20 cellular contexts compared by ENCODE assay signal in the genomic region with DNA sequence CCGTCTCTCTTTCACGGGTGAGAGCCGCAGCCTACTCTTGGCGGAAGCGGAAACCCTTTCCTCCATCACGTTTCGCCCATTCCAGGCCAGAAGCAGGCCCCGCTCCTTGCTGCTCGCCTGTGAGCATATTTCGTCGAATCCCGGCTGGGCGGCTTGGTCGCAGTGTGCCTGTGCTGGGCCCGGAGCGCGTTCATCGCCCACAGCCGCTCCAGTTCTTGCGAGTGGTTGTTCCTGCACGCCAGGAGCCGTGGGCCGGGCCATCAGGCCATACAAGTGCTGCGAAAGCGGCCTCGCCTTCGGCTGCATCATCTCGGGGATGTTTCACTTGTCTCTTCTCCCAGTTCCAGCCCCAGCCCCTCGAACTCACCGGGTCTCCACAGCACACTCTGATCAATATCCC.
"Had no signal": no experiment of that assay in that cellular context is flagged by ENCODE, and none has a peak within 500 bp of the region (broad histone marks: within the 10 kb centered on the region; RNA-seq: fewer than 3 reads in every experiment).

No MANE protein-coding gene starts in this region.

- H3K27me3 Mint-ChIP-seq: dendritic cell treated with granulocyte-macrophage colony-stimulating factor and Interleukin-4, amounts not matched to agents 40 ng/mL and 50 ng/mL, for 4 days had no signal

- H3K27me3 ChIP-seq: colonic mucosa, dorsolateral prefrontal cortex, esophagus muscularis mucosa, foreskin keratinocyte, gastroesophageal sphincter, heart left ventricle, hepatocyte, left lung had no signal

- H3K27ac Mint-ChIP-seq: dendritic cell treated with granulocyte-macrophage colony-stimulating factor and Interleukin-4, amounts not matched to agents 40 ng/mL and 50 ng/mL, for 4 days; naive thymus-derived CD4-positive, alpha-beta T cell had no signal

- H3K36me3 Mint-ChIP-seq: naive thymus-derived CD4-positive, alpha-beta T cell had no signal

- H3K4me3 Mint-ChIP-seq: dendritic cell treated with granulocyte-macrophage colony-stimulating factor and Interleukin-4, amounts not matched to agents 40 ng/mL and 50 ng/mL, for 4 days; naive thymus-derived CD4-positive, alpha-beta T cell had no signal

- H3K9me3 ChIP-seq: colonic mucosa, esophagus muscularis mucosa, gastroesophageal sphincter, heart left ventricle, left lung had no signal

- H3K4me3 ChIP-seq: colonic mucosa, dorsolateral prefrontal cortex, esophagus muscularis mucosa, gastroesophageal sphincter, heart left ventricle, hepatocyte, left lung, lung had no signal

- H3K27ac ChIP-seq: colonic mucosa, dorsolateral prefrontal cortex, esophagus muscularis mucosa, foreskin keratinocyte, gastroesophageal sphincter, heart left ventricle, hepatocyte, left lung had no signal

- ATAC-seq: foreskin keratinocyte; gastroesophageal sphincter; heart left ventricle; left cardiac atrium; left lung; left ventricle myocardium superior; naive thymus-derived CD4-positive, alpha-beta T cell had no signal

- H3K4me2 ChIP-seq: hepatocyte had no signal

- H3K9me3 Mint-ChIP-seq: dendritic cell treated with granulocyte-macrophage colony-stimulating factor and Interleukin-4, amounts not matched to agents 40 ng/mL and 50 ng/mL, for 4 days had no signal

- DNase-seq: colonic mucosa; cortex of kidney; dorsolateral prefrontal cortex; effector CD4-positive, alpha-beta T cell; effector memory CD4-positive, alpha-beta T cell; foreskin keratinocyte; heart left ventricle; hypothalamus; left cardiac atrium; left lung; left ventricle myocardium superior; mammary epithelial cell; mesenchymal stem cell; midbrain; naive thymus-derived CD4-positive, alpha-beta T cell had no signal

- H3K4me1 ChIP-seq: colonic mucosa, esophagus muscularis mucosa, foreskin keratinocyte, gastroesophageal sphincter, heart left ventricle, left lung had no signal

- H3K36me3 ChIP-seq: colonic mucosa, esophagus muscularis mucosa, gastroesophageal sphincter, heart left ventricle, left lung had no signal

- H2AFZ ChIP-seq: hepatocyte had no signal
